ENCODE assay signal across 14 cellular contexts in the genomic region with DNA sequence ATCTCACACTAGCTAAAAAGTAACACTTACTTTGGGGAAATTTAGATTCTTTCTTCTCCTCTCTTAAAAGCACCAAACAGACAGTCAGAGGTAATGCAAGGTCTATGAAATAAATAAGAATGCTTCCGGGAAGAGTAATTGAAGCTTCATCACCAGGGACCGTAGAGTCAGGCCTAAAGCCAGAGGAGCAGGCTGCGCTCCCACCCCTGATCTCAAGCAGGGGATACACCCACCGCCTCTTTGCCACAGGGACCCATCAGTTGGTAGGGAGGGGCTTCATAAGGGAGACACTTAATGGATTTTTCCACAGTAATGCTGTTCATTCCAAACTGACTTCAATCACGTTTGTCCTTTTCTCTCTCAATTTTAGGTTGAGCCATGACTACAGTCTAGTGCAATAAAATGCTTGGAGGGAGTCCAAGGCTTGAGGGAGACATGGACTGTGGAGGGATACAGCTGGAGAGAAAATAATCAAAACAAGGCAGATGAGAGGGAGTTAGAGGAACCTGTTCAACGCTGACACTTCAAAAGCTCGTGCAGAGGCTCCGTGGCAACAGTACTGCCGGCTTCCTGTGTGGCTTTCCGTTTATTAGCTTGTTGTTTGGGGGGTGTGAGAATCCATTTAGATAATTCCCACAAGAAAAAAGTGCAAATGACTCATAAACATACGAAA.
DNase-seq lines count a peak whose midpoint lies in the region; ATAC-seq, FAIRE-seq and TF ChIP-seq lines count a peak whose summit lies in the region.
"Had no signal": no experiment of that assay in that cellular context is flagged by ENCODE, and none has a peak within 500 bp of the region (broad histone marks: within the 10 kb centered on the region; RNA-seq: fewer than 3 reads in every experiment).

No MANE protein-coding gene starts in this region.

- no peaks in the 10 kb centered on the region for H3K27me3 ChIP-seq in astrocyte (ENCODE audit: insufficient read depth, low read length)
- H3K27me3 ChIP-seq: right lobe of liver had no signal

- no peak overlapping the region for H3K27ac ChIP-seq in astrocyte (ENCODE audit: low read depth, low read length)
- H3K27ac ChIP-seq: right lobe of liver had no signal

- CTCF ChIA-PET in WTC11 (lab: Charles Lee): interaction anchor here (1.0 to 1.6 kb wide), 3 partner anchors 87 to 503 kb away, joined by 3 read pairs; no protein-coding TSS in a partner anchor

- no peak overlapping the region for H2AFZ ChIP-seq in astrocyte (ENCODE audit: low read depth, low read length)

- H3K27ac Mint-ChIP-seq in astrocyte (ENCODE audit: unreplicated experiment) (no peak overlapping the region), WTC11 (no peak overlapping the region)
- H3K27ac Mint-ChIP-seq in activated CD4-positive, alpha-beta T cell treated with anti-CD3 and anti-CD28 coated beads, Interleukin-2, amount 10 ng/mL, durations not matched to agents 24 days and 14 days: no peak overlapping the region
- H3K27ac Mint-ChIP-seq: memory B cell had no signal

- no peak overlapping the region for H3K4me3 ChIP-seq in astrocyte (ENCODE audit: insufficient read depth, low read depth, low read length)
- H3K4me3 ChIP-seq: right lobe of liver had no signal

- H3K4me1 Mint-ChIP-seq in astrocyte (ENCODE audit: low read depth, unreplicated experiment): no peaks in the 10 kb centered on the region
- H3K4me1 Mint-ChIP-seq in WTC11: no peaks in the 10 kb centered on the region; the same call in 1 of the 2 replicates
- peaks cover 1% of the 10 kb centered on the region for H3K4me1 Mint-ChIP-seq in activated CD4-positive, alpha-beta T cell treated with anti-CD3 and anti-CD28 coated beads, Interleukin-2, amount 10 ng/mL, durations not matched to agents 24 days and 14 days
- H3K4me1 Mint-ChIP-seq: memory B cell had no signal

- H3K9me3 ChIP-seq in astrocyte (ENCODE audit: insufficient read depth, low read depth, low read length): no peaks in the 10 kb centered on the region
- H3K9me3 ChIP-seq: right lobe of liver had no signal

- FAIRE-seq in astrocyte (lab: Jason Lieb, UNC): no peak
- FAIRE-seq: GM18507 had no signal

- no peak for ATAC-seq in WTC11
- ATAC-seq: PC-3, right lobe of liver had no signal

- H3K9me3 Mint-ChIP-seq in astrocyte (ENCODE audit: unreplicated experiment) (peaks cover 2% of the 10 kb centered on the region), WTC11 (peaks cover 11% of the 10 kb centered on the region)
- H3K9me3 Mint-ChIP-seq in activated CD4-positive, alpha-beta T cell treated with anti-CD3 and anti-CD28 coated beads, Interleukin-2, amount 10 ng/mL, durations not matched to agents 24 days and 14 days: no peaks in the 10 kb centered on the region

- no peaks in the 10 kb centered on the region for H3K36me3 Mint-ChIP-seq in astrocyte (ENCODE audit: low read depth, unreplicated experiment)
- H3K36me3 Mint-ChIP-seq in WTC11: no peaks in the 10 kb centered on the region
- H3K36me3 Mint-ChIP-seq in activated CD4-positive, alpha-beta T cell treated with anti-CD3 and anti-CD28 coated beads, Interleukin-2, amount 10 ng/mL, durations not matched to agents 24 days and 14 days (ENCODE audit: low read depth): no peaks in the 10 kb centered on the region
- H3K36me3 Mint-ChIP-seq: memory B cell had no signal

- no peaks in the 10 kb centered on the region for H3K36me3 ChIP-seq in astrocyte (ENCODE audit: insufficient read depth, low read length)
- H3K36me3 ChIP-seq: right lobe of liver had no signal

- DNase-seq in DMS153 treated with DMSO at 0.1 percent for 48 hours (lab: John Stamatoyannopoulos, UW; ENCODE audit: unreplicated experiment) (peak; percentile 88), NCI-H1092 treated with DMSO at 0.1 percent for 48 hours (lab: John Stamatoyannopoulos, UW) (peak; percentile 97), astrocyte (ENCODE audit: low read depth) (peak; percentile 9), myocyte (ENCODE audit: low read depth) (peak; percentile 49), epidermal melanocyte (ENCODE audit: insufficient read length, low spot score) (no peak), WTC11 (ENCODE audit: low spot score) (no peak)
- DNase-seq in stimulated activated CD4-positive, alpha-beta T cell treated with anti-CD3 and anti-CD28 coated beads, Interleukin-12 subunit alpha, Interleukin-12 subunit beta, amount 100 ng/mL, for 4 hours: no peak
- no peak for DNase-seq in activated CD4-positive, alpha-beta T cell treated with anti-CD3 and anti-CD28 coated beads, Interleukin-2, amount 10 ng/mL, durations not matched to agents 24 days and 14 days
- DNase-seq: activated T-cell treated with anti-CD3 and anti-CD28 coated beads, Interleukin-2, amount 50 U/mL, for 48 hours; KG1; PC-3; right lobe of liver had no signal

- no peaks in the 10 kb centered on the region for H3K4me1 ChIP-seq in astrocyte (ENCODE audit: insufficient read depth, low read length)
- H3K4me1 ChIP-seq: right lobe of liver had no signal

- POLR2A ChIA-PET in WTC11 (lab: Charles Lee): no interaction called here

- no peaks in the 10 kb centered on the region for H4K20me1 ChIP-seq in astrocyte (ENCODE audit: insufficient read depth, low read length)

- H3K4me3 Mint-ChIP-seq in astrocyte (ENCODE audit: unreplicated experiment) (no peak overlapping the region), WTC11 (no peak overlapping the region)
- H3K4me3 Mint-ChIP-seq in activated CD4-positive, alpha-beta T cell treated with anti-CD3 and anti-CD28 coated beads, Interleukin-2, amount 10 ng/mL, durations not matched to agents 24 days and 14 days: no peak overlapping the region
- H3K4me3 Mint-ChIP-seq: memory B cell had no signal

- H3K79me2 ChIP-seq in astrocyte (ENCODE audit: insufficient read depth, low read length): no peaks in the 10 kb centered on the region

- intact Hi-C loops in activated CD4-positive, alpha-beta T cell treated with anti-CD3 and anti-CD28 coated beads, Interleukin-2, amount 10 ng/mL, durations not matched to agents 24 days and 14 days (cut with micrococcal nuclease): no loop called here

- TF ChIP-seq CTCF in astrocyte (IDR thresholded peaks at IDR 0.05; ENCODE audit: insufficient read depth, low read depth, low read length) (no peak), WTC11 (IDR thresholded peaks at IDR 0.05) (no peak)

- H3K27me3 Mint-ChIP-seq in astrocyte (ENCODE audit: low read depth, unreplicated experiment) (peaks cover 8% of the 10 kb centered on the region), WTC11 (ENCODE audit: low read depth) (no peaks in the 10 kb centered on the region)
- H3K27me3 Mint-ChIP-seq in activated CD4-positive, alpha-beta T cell treated with anti-CD3 and anti-CD28 coated beads, Interleukin-2, amount 10 ng/mL, durations not matched to agents 24 days and 14 days: no peaks in the 10 kb centered on the region
- H3K27me3 Mint-ChIP-seq: memory B cell had no signal

- no peak overlapping the region for H3K4me2 ChIP-seq in astrocyte (ENCODE audit: low read length)

- no peak overlapping the region for H3K9ac ChIP-seq in astrocyte (ENCODE audit: low read length)

TF ChIP-seq in WTC11, 78 proteins besides CTCF, POLR2A, EP300 and RAD21:
- no peak for TF ChIP-seq MXD4 (CRISPR knock-in tag; IDR thresholded peaks at IDR 0.05; ENCODE audit: borderline replicate concordance)
- no peak for TF ChIP-seq GRHL2 (CRISPR knock-in tag; IDR thresholded peaks at IDR 0.05; ENCODE audit: insufficient replicate concordance, severe bottlenecking)
- TF ChIP-seq ESRRA (CRISPR knock-in tag; IDR thresholded peaks at IDR 0.05; ENCODE audit: borderline replicate concordance): no peak

Comparison
In these comparisons a context has a peak if more than half of its experiments do, and no peak if none do; other contexts are left out.
1. DNase-seq: peak in DMS153 treated with DMSO at 0.1 percent for 48 hours (single experiment), NCI-H1092 treated with DMSO at 0.1 percent for 48 hours (single experiment), astrocyte (single experiment) and myocyte (single experiment); none in epidermal melanocyte (single experiment), stimulated activated CD4-positive, alpha-beta T cell treated with anti-CD3 and anti-CD28 coated beads, Interleukin-12 subunit alpha, Interleukin-12 subunit beta, amount 100 ng/mL, for 4 hours (single experiment), WTC11 (single experiment) and activated CD4-positive, alpha-beta T cell treated with anti-CD3 and anti-CD28 coated beads, Interleukin-2, amount 10 ng/mL, durations not matched to agents 24 days and 14 days (single experiment).